In the genomic region with DNA sequence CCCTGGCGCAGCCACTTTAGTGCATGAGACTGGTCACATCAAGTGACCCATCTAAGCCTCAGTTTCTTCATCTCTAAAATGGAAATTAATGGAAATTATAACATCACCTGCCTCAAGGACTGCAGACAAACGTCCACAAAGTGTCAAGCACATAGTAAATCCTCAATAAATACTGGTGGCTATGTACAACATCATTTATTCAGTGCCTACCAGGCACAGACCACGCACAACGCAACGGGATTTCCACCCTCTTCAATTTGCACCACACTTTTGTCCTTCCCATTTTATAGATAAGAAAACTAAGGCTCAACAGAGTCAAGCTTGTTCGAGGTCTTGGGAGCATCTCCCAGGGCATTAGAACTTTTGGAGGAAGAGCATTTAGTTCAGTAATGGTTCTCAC, we compare ENCODE assay signal across 9 cellular contexts. TPM values are rescaled to one million over a fixed set of nuclear protein-coding genes. Genes with fewer than 3 reads are reported as not detected.
A peak's percentile ranks its signal among the peaks of the same experiment; 100 is the strongest.
DNase-seq lines count a peak whose midpoint lies in the region; ATAC-seq, FAIRE-seq and TF ChIP-seq lines count a peak whose summit lies in the region.
"Had no signal": no experiment of that assay in that cellular context is flagged by ENCODE, and none has a peak within 500 bp of the region (broad histone marks: within the 10 kb centered on the region; RNA-seq: fewer than 3 reads in every experiment).

No MANE protein-coding gene starts in this region.

- peaks cover 2% of the 10 kb centered on the region for H4K20me1 ChIP-seq in mammary epithelial cell (ENCODE audit: insufficient read depth, low read length)

- 81% methylated on average over 6 of the region's 6 CpGs for WGBS in HUES64
- 21% methylated on average over 6 of the region's 6 CpGs for WGBS in mammary epithelial cell (ENCODE audit: low coverage, missing lambda C conversion rate)

- H3K4me1 ChIP-seq in HUES64 (ENCODE audit: insufficient read depth, low read length) (peaks cover 18% of the 10 kb centered on the region), mammary epithelial cell (ENCODE audit: insufficient read depth, low read length) (peaks cover 24% of the 10 kb centered on the region)

- H3K9me3 ChIP-seq in HUES64 (ENCODE audit: insufficient read depth, low read depth, low read length): no peaks in the 10 kb centered on the region
- no peaks in the 10 kb centered on the region for H3K9me3 ChIP-seq in mammary epithelial cell (replicated peaks; ENCODE audit: insufficient read depth, low read length)

- no peaks in the 10 kb centered on the region for H3K9me3 Mint-ChIP-seq in naive B cell

- H3K79me2 ChIP-seq in mammary epithelial cell (ENCODE audit: insufficient read depth, low read length): peaks cover 76% of the 10 kb centered on the region

- H3K36me3 ChIP-seq in HUES64 (ENCODE audit: insufficient read depth, low read length) (peaks cover 19% of the 10 kb centered on the region), mammary epithelial cell (ENCODE audit: insufficient read depth, low read length) (no peaks in the 10 kb centered on the region)

- intact Hi-C loops in mammary epithelial cell (cut with micrococcal nuclease): loop anchor here (2.0 kb wide), 1 partner anchor 249 kb away; no protein-coding TSS in a partner anchor

- no peaks in the 10 kb centered on the region for H3K27me3 ChIP-seq in HUES64 (ENCODE audit: insufficient read depth, low read length)
- no peaks in the 10 kb centered on the region for H3K27me3 ChIP-seq in mammary epithelial cell (ENCODE audit: insufficient read depth, low read length)

- H3K9ac ChIP-seq in HUES64 (ENCODE audit: low read depth, low read length) (peak overlapping the region; percentile 86; the same call in 1 of the 2 replicates), mammary epithelial cell (ENCODE audit: insufficient read depth, low read length) (peak overlapping the region; percentile 70)

- dilution Hi-C loops in mammary epithelial cell (cut with HindIII; ENCODE audit: low sequenced_read_pairs): no loop called here

- H3K4me3 ChIP-seq in AG09309 (ENCODE audit: control insufficient read depth, low read depth, low read length) (peak overlapping the region; percentile 60), HUES64 (ENCODE audit: low read length) (peak overlapping the region; percentile 80), mammary epithelial cell (replicated peaks in 1 of 3; ENCODE audit: insufficient read depth in 1 of 3, low read depth in 2 of 3, low read length in 3 of 3) (peak overlapping the region in 2 of 3 experiments; percentile 66 to 100)

- no peaks in the 10 kb centered on the region for H3K36me3 Mint-ChIP-seq in naive B cell

- no peak for ATAC-seq in naive B cell (ENCODE audit: low read depth in 2 of 2)
- no peak for ATAC-seq in HG02870 (IDR thresholded peaks at IDR 0.05; ENCODE audit: unreplicated experiment)

- H3K4me3 Mint-ChIP-seq in naive B cell: peak overlapping the region; percentile 81 to 98 (median 91)

- no peak overlapping the region for H3K27ac ChIP-seq in HUES64 (ENCODE audit: low read depth, low read length)
- H3K27ac ChIP-seq in mammary epithelial cell (ENCODE audit: insufficient read depth, low read depth, low read length): no peak overlapping the region

- H2AFZ ChIP-seq in mammary epithelial cell (ENCODE audit: low read depth, low read length): no peak overlapping the region

- FAIRE-seq in D721Med (lab: Jason Lieb, UNC): no peak

- H3K4me1 Mint-ChIP-seq in naive B cell: peaks cover 38 to 52% (median 39%) of the 10 kb centered on the region in 3 donors

- in situ Hi-C loops in mammary epithelial cell (cut with MboI; ENCODE audit: low sequenced_read_pairs in 2 of 2): no loop called here

- DNase-seq in AG09309 (ENCODE audit: low read depth): no peak
- no peak for DNase-seq in mammary epithelial cell
- no peak for DNase-seq in naive B cell
- no peak for DNase-seq in NCI-H1048 (lab: John Stamatoyannopoulos, UW)
- no peak for DNase-seq in stimulated activated CD4-positive, alpha-beta T cell treated with anti-CD3 and anti-CD28 coated beads, Interleukin-4, amount 100 ng/mL, for 24 hours
- no peak for DNase-seq in D721Med (ENCODE audit: insufficient read length, low spot score)
- DNase-seq: hippocampal formation had no signal

- peak overlapping the region; percentile 7 to 97 (median 83) for H3K27ac Mint-ChIP-seq in naive B cell

- BruUV-seq in mammary epithelial cell (replicated peaks; lab: Mats Ljungman, UMichigan): TSS peak; percentile 35

- CTCF ChIA-PET in mammary epithelial cell (lab: Charles Lee; ENCODE audit: low non-redundant PET): no interaction called here

- H3K27me3 Mint-ChIP-seq in naive B cell: no peaks in the 10 kb centered on the region

- no peak for TF ChIP-seq CTCF in AG09309 (IDR thresholded peaks at IDR 0.05; ENCODE audit: control insufficient read depth, insufficient read depth, low read depth, low read length, missing control alignments)
- no peak for TF ChIP-seq CTCF in mammary epithelial cell (conservative IDR thresholded peaks at IDR 0.05 in 1 of 2, IDR thresholded peaks at IDR 0.05 in 1 of 2; ENCODE audit: extremely low read depth in 1 of 2, insufficient read depth in 1 of 2, low read depth in 1 of 2, low read length in 2 of 2)
- TF ChIP-seq CTCF in D721Med (IDR thresholded peaks at IDR 0.05; ENCODE audit: insufficient read depth, missing control alignments): no peak

- peak overlapping the region; percentile 73 for H3K4me2 ChIP-seq in mammary epithelial cell (ENCODE audit: insufficient read depth, low read depth, low read length)

RNA-seq across cellular contexts. Expression of gene ELAVL1, which starts 1.4 kb away (rescaled TPM):
- 118 TPM for polyA plus RNA-seq in HUES64 (2013, experiment 1 of 2)
- polyA plus RNA-seq in HUES64 (2013, experiment 2 of 2): 121 TPM
- total RNA-seq in mammary epithelial cell: 10 to 100 TPM; 33.3 to 88.1 TPM
- 71.0 TPM for polyA plus RNA-seq in mammary epithelial cell
- 110 TPM for polyA minus RNA-seq in mammary epithelial cell
- 10 to 100 TPM; 49.9 to 74.3 (median 59.4) TPM for polyA plus RNA-seq in naive B cell (ENCODE audit: low read depth in 6 of 6)

RNA-seq across cellular contexts. Expression of gene CCL25, which starts 48.6 kb away (rescaled TPM):
- polyA plus RNA-seq in HUES64 (2013, experiment 1 of 2): not detected
- not detected for polyA plus RNA-seq in HUES64 (2013, experiment 2 of 2)
- not detected for total RNA-seq in mammary epithelial cell
- not detected for polyA plus RNA-seq in mammary epithelial cell
- polyA minus RNA-seq in mammary epithelial cell: not detected
- polyA plus RNA-seq in naive B cell (ENCODE audit: low read depth in 6 of 6): under 1 TPM in 1 of 6 donors, not detected in 5; 0.71 TPM
